In the genomic region with DNA sequence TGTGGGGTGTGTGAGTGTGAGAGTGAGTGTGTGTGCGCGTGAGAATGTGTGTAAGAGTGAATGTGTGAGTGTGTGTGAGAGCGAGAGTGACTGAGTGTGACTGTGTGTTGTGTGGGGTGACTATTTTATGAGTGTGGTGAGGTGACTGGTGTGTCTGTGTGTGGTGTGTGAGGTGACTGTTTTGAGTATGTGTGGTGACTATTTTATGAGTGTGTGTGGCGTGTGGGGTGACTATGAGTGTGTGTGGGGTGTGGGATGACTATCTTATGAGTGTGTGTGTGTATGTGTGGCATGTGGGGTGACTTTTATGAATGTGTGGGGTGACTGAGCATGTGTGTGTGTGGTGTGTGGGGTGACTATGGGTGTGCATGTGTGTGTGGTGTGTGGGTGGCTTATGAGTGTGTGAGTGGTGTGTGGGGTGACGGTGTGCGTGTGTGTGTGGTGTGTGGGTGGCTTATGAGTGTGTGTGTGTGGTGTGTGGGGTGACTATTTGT, we compare ENCODE assay signal across 10 cellular contexts.
A peak's percentile ranks its signal among the peaks of the same experiment; 100 is the strongest.
DNase-seq lines count a peak whose midpoint lies in the region; ATAC-seq and TF ChIP-seq lines count a peak whose summit lies in the region.
"Had no signal": no experiment of that assay in that cellular context is flagged by ENCODE, and none has a peak within 500 bp of the region (broad histone marks: within the 10 kb centered on the region; RNA-seq: fewer than 3 reads in every experiment).

No MANE protein-coding gene starts in this region.

- H3K27me3 ChIP-seq in ovary = no peaks in the 10 kb centered on the region

- H3K9me3 ChIP-seq in ovary = no peaks in the 10 kb centered on the region

- intact Hi-C loops in ovary (cut with DNase I) = loop anchor here in 2 of 4 donors (5.0 to 10.0 kb wide), 2 partner anchors 91 to 99 kb away; no protein-coding TSS in a partner anchor

- H3K4me1 ChIP-seq in ovary (ENCODE audit: insufficient read depth) = peaks cover 3% of the 10 kb centered on the region

- peak overlapping the region; percentile 46 for H3K4me3 ChIP-seq in GM12865 (ENCODE audit: low read depth, low read length)
- H3K4me3 ChIP-seq in epithelial cell of esophagus (ENCODE audit: low read length) = no peak overlapping the region
- H3K4me3 ChIP-seq in ovary = no peak overlapping the region

- no peaks in the 10 kb centered on the region for H3K36me3 ChIP-seq in ovary

- DNase-seq in GM12865 (ENCODE audit: low read depth) (peak; percentile 31), RKO (ENCODE audit: low spot score) (peak; percentile 73), epithelial cell of esophagus (ENCODE audit: low read depth) (peak; percentile 63), ovary (no peak)
- peak; percentile 23 to 47 for DNase-seq in stimulated activated CD4-positive, alpha-beta T cell treated with anti-CD3 and anti-CD28 coated beads, Interleukin-2, amount 100 ng/mL, for 24 hours
- DNase-seq: DMS53, SIG-M5 had no signal

- TF ChIP-seq EP300 in ovary (IDR thresholded peaks at IDR 0.05) = no peak

- 76 to 85% (median 82%) methylated on average over 6 of the region's 6 CpGs for WGBS in ovary, 3 donors

- H3K27ac ChIP-seq in ovary = no peak overlapping the region

- no peak for TF ChIP-seq POLR2A in ovary (IDR thresholded peaks at IDR 0.05)

- TF ChIP-seq CTCF in GM12865 (IDR thresholded peaks at IDR 0.05; ENCODE audit: insufficient read depth, low read depth, low read length, missing control alignments) = no peak
- TF ChIP-seq CTCF in epithelial cell of esophagus (IDR thresholded peaks at IDR 0.05; ENCODE audit: insufficient read depth, low read depth, low read length, missing control alignments) = no peak
- TF ChIP-seq CTCF in ovary (IDR thresholded peaks at IDR 0.05) = no peak

- no peak for ATAC-seq in HG03469 (IDR thresholded peaks at IDR 0.05; ENCODE audit: unreplicated experiment)
- ATAC-seq in GM21786 (IDR thresholded peaks at IDR 0.05; ENCODE audit: unreplicated experiment) = no peak
- no peak for ATAC-seq in HG03457 (IDR thresholded peaks at IDR 0.05; ENCODE audit: unreplicated experiment)

Comparison
In these comparisons a context has a peak if more than half of its experiments do, and no peak if none do; other contexts are left out.
1. DNase-seq: peak in GM12865 (single experiment), RKO (single experiment), epithelial cell of esophagus (single experiment) and stimulated activated CD4-positive, alpha-beta T cell treated with anti-CD3 and anti-CD28 coated beads, Interleukin-2, amount 100 ng/mL, for 24 hours (2 of 2); none in ovary (0 of 5).